1 cellular context compared by ENCODE assay signal in the genomic region with DNA sequence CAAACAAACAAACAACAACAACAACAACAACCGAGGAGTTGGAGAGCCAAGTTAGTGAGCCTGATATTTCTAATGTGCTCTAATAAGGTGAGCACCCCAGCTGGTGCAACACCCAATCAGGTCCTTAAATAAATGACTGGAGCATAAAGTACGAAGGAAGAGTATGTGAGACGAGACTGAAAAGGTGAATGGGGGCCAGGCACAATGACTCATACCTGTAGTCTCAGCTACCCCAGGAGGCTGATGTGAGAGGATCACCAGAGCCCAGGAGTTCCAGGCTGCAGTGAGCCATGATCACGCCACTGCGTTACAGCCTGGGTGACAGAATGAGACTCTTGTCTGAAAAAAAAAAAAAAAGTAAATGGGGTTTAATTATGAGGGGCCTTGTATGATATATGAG.
TF ChIP-seq lines count a peak whose summit lies in the region.

No MANE protein-coding gene starts in this region.

TF ChIP-seq in GM23338, 12 proteins besides CTCF, POLR2A, EP300 and RAD21 (continued from another document):
- TF ChIP-seq CREB1 (CRISPR knock-in tag; IDR thresholded peaks at IDR 0.05; ENCODE audit: low read depth) (no peak), ZNF331 (CRISPR knock-in tag; IDR thresholded peaks at IDR 0.05; ENCODE audit: low read depth) (no peak)
